In genomic region chr14:33525626-33526025, GRCh38 we compare ENCODE assay signal across 25 cellular contexts.
"Had no signal": no experiment of that assay in that cellular context is flagged by ENCODE, and none has a peak within 500 bp of the region (broad histone marks: within the 10 kb centered on the region; RNA-seq: fewer than 3 reads in every experiment).

No MANE protein-coding gene starts in this region.

- H3K27me3 ChIP-seq: body of pancreas, left lung, testis had no signal

- H3K4me3 ChIP-seq: body of pancreas, left lung, testis had no signal

- H3K27ac ChIP-seq: body of pancreas, left lung, testis, WERI-Rb-1 had no signal

- H3K4me3 Mint-ChIP-seq: activated naive CD8-positive, alpha-beta T cell; activated T-cell treated with anti-CD3 and anti-CD28 coated beads, Interleukin-2, amount 50 U/mL, for 72 hours; central memory CD8-positive, alpha-beta T cell; stimulated activated memory B cell treated with anti-CD40 and anti-IgM and Interleukin-4, amounts not matched to agents 10 μg/mL and 1 μg/mL and 100 μg/mL, for 72 hours; T-helper 1 cell treated with Interleukin-12 subunit alpha and Interleukin-12 subunit beta and Interleukin-4 antibody, amounts not matched to agents 30 μg/mL and 1 μg/mL, for 36 hours; type B pancreatic cell had no signal

- H3K9me3 Mint-ChIP-seq: T-helper 1 cell treated with Interleukin-12 subunit alpha and Interleukin-12 subunit beta and Interleukin-4 antibody, amounts not matched to agents 30 μg/mL and 1 μg/mL, for 36 hours; type B pancreatic cell had no signal

- H3K27me3 Mint-ChIP-seq: central memory CD8-positive, alpha-beta T cell; stimulated activated memory B cell treated with anti-CD40 and anti-IgM and Interleukin-4, amounts not matched to agents 10 μg/mL and 1 μg/mL and 100 μg/mL, for 72 hours had no signal

- FAIRE-seq: frontal cortex, kidney had no signal

- H3K9me3 ChIP-seq: body of pancreas, left lung, testis had no signal

- H3K4me1 Mint-ChIP-seq: central memory CD8-positive, alpha-beta T cell; stimulated activated memory B cell treated with anti-CD40 and anti-IgM and Interleukin-4, amounts not matched to agents 10 μg/mL and 1 μg/mL and 100 μg/mL, for 72 hours had no signal

- DNase-seq: activated CD4-positive, alpha-beta T cell treated with anti-CD3 and anti-CD28 coated beads for 1 hour; activated CD8-positive, alpha-beta memory T cell treated with anti-CD3 and anti-CD28 coated beads for 24 hours; activated CD8-positive, alpha-beta memory T cell treated with anti-CD3 and anti-CD28 coated beads, Interleukin-2, amount 50 U/mL, for 48 hours; activated effector memory CD4-positive, alpha-beta T cell treated with anti-CD3 and anti-CD28 coated beads, Interleukin-2, amount 50 U/mL, for 16 hours; activated T-cell treated with anti-CD3 and anti-CD28 coated beads, Interleukin-2, amount 50 U/mL, for 72 hours; amniotic stem cell; body of pancreas; cortex of kidney; effector CD8-positive, alpha-beta T cell; head of caudate nucleus; kidney; left lung; mammary epithelial cell; occipital lobe; right cardiac atrium; stimulated activated CD4-positive, alpha-beta T cell treated with anti-CD3 and anti-CD28 coated beads, Interleukin-4, amount 100 ng/mL, for 4 hours; testis; WERI-Rb-1 had no signal

- H3K36me3 ChIP-seq: left lung, WERI-Rb-1 had no signal

- H3K4me1 ChIP-seq: body of pancreas, left lung, testis had no signal

- ATAC-seq: activated T-cell treated with anti-CD3 and anti-CD28 coated beads, Interleukin-2, amount 50 U/mL, for 72 hours; body of pancreas; right cardiac atrium; stimulated activated memory B cell treated with anti-CD40 and anti-IgM and Interleukin-4, amounts not matched to agents 10 μg/mL and 1 μg/mL and 100 μg/mL, for 72 hours had no signal

- H3K27ac Mint-ChIP-seq: activated naive CD8-positive, alpha-beta T cell; activated T-cell treated with anti-CD3 and anti-CD28 coated beads, Interleukin-2, amount 50 U/mL, for 72 hours; progenitor cell of endocrine pancreas; stimulated activated memory B cell treated with anti-CD40 and anti-IgM and Interleukin-4, amounts not matched to agents 10 μg/mL and 1 μg/mL and 100 μg/mL, for 72 hours; T-helper 1 cell treated with Interleukin-12 subunit alpha and Interleukin-12 subunit beta and Interleukin-4 antibody, amounts not matched to agents 30 μg/mL and 1 μg/mL, for 36 hours; type B pancreatic cell had no signal

- H3K36me3 Mint-ChIP-seq: activated naive CD8-positive, alpha-beta T cell; stimulated activated memory B cell treated with anti-CD40 and anti-IgM and Interleukin-4, amounts not matched to agents 10 μg/mL and 1 μg/mL and 100 μg/mL, for 72 hours; type B pancreatic cell had no signal
